In genomic region chr21:17139696-17140095, GRCh38 we compare ENCODE assay signal across 10 cellular contexts.
DNase-seq lines count a peak whose midpoint lies in the region; ATAC-seq, FAIRE-seq and TF ChIP-seq lines count a peak whose summit lies in the region.
"Had no signal": no experiment of that assay in that cellular context is flagged by ENCODE, and none has a peak within 500 bp of the region (broad histone marks: within the 10 kb centered on the region; RNA-seq: fewer than 3 reads in every experiment).

No MANE protein-coding gene starts in this region.

- no peaks in the 10 kb centered on the region for H3K36me3 Mint-ChIP-seq in naive thymus-derived CD4-positive, alpha-beta T cell

- H3K27me3 ChIP-seq in colonic mucosa (no peaks in the 10 kb centered on the region), aorta (ENCODE audit: control insufficient read depth in 1 of 2, insufficient read depth in 2 of 2, low read length in 1 of 2) (no peaks in the 10 kb centered on the region)
- no peaks in the 10 kb centered on the region for H3K27me3 ChIP-seq in naive thymus-derived CD4-positive, alpha-beta T cell (ENCODE audit: control insufficient read depth in 2 of 2, insufficient read depth in 2 of 2, low read length in 2 of 2)

- POLR2A ChIA-PET in naive thymus-derived CD4-positive, alpha-beta T cell (lab: Charles Lee) = no interaction called here

- WGBS in aorta, 2 donors = 67 to 74% methylated on average over 5 of the region's 5 CpGs

- H3K27ac Mint-ChIP-seq in naive thymus-derived CD4-positive, alpha-beta T cell = peak overlapping the region in 8 of 9 donors; percentile 6 to 91 (median 76)

- no peaks in the 10 kb centered on the region for H3K36me3 ChIP-seq in colonic mucosa
- no peaks in the 10 kb centered on the region for H3K36me3 ChIP-seq in naive thymus-derived CD4-positive, alpha-beta T cell (ENCODE audit: control insufficient read depth in 2 of 3, insufficient read depth in 3 of 3, low read length in 3 of 3)
- no peaks in the 10 kb centered on the region for H3K36me3 ChIP-seq in aorta (ENCODE audit: control insufficient read depth in 1 of 2, insufficient read depth in 2 of 2, low read length in 1 of 2)

- DNase-seq in EL = peak; percentile 1
- DNase-seq in NCI-H2029 (lab: John Stamatoyannopoulos, UW) = peak; percentile 27
- DNase-seq in colonic mucosa = no peak
- DNase-seq in naive thymus-derived CD4-positive, alpha-beta T cell = peak in 1 of 9 donors; percentile 1
- no peak for DNase-seq in aorta
- no peak for DNase-seq in GM19239 (ENCODE audit: insufficient read length, low spot score)
- DNase-seq in dedifferentiated amniotic fluid mesenchymal stem cell (ENCODE audit: extremely low spot score) = no peak
- no peak for DNase-seq in NCI-H187 treated with DMSO at 0.1 percent for 48 hours (lab: John Stamatoyannopoulos, UW)
- DNase-seq: islet precursor cell, NCI-H69 had no signal

- H3K4me3 ChIP-seq in colonic mucosa (peak overlapping the region; percentile 30), aorta (ENCODE audit: low read length in 2 of 2) (peak overlapping the region in 1 of 2 donors; percentile 8)
- H3K4me3 ChIP-seq in naive thymus-derived CD4-positive, alpha-beta T cell (ENCODE audit: low read length) = peak overlapping the region; percentile 40

- CTCF ChIA-PET in naive thymus-derived CD4-positive, alpha-beta T cell (lab: Charles Lee) = no interaction called here

- H3K9me3 ChIP-seq in colonic mucosa (no peaks in the 10 kb centered on the region), aorta (ENCODE audit: control insufficient read depth, low read length) (no peaks in the 10 kb centered on the region)
- H3K9me3 ChIP-seq in naive thymus-derived CD4-positive, alpha-beta T cell (ENCODE audit: control insufficient read depth in 2 of 3, low read length in 3 of 3) = no peaks in the 10 kb centered on the region

- FAIRE-seq in GM19239 (lab: Jason Lieb, UNC) = no peak

- peaks cover 0 to 23% (median 0%) of the 10 kb centered on the region in 11 donors for H3K9me3 Mint-ChIP-seq in naive thymus-derived CD4-positive, alpha-beta T cell

- intact Hi-C loops in colonic mucosa (cut with DNase I) (no loop called here), aorta (cut with DNase I) (no loop called here)
- intact Hi-C loops in naive thymus-derived CD4-positive, alpha-beta T cell (cut with micrococcal nuclease) = no loop called here

- H3K27ac ChIP-seq in colonic mucosa (no peak overlapping the region), aorta (ENCODE audit: low read depth in 1 of 2, low read length in 2 of 2) (no peak overlapping the region)
- H3K27ac ChIP-seq in naive thymus-derived CD4-positive, alpha-beta T cell (ENCODE audit: low read depth, low read length) = no peak overlapping the region

- H3K27me3 Mint-ChIP-seq in naive thymus-derived CD4-positive, alpha-beta T cell = no peaks in the 10 kb centered on the region

- peaks cover 0 to 15% (median 7%) of the 10 kb centered on the region in 7 donors for H3K4me1 Mint-ChIP-seq in naive thymus-derived CD4-positive, alpha-beta T cell

- H3K9ac ChIP-seq in colonic mucosa (ENCODE audit: low read depth in 2 of 2, low read length in 2 of 2) = no peak overlapping the region

- H3K4me1 ChIP-seq in colonic mucosa (no peaks in the 10 kb centered on the region), aorta (ENCODE audit: control insufficient read depth in 1 of 2, insufficient read depth in 2 of 2, low read length in 2 of 2) (peaks cover 0 to 3% of the 10 kb centered on the region in 2 donors)
- no peaks in the 10 kb centered on the region for H3K4me1 ChIP-seq in naive thymus-derived CD4-positive, alpha-beta T cell (ENCODE audit: control insufficient read depth in 2 of 2, insufficient read depth in 2 of 2, low read length in 2 of 2)

- TF ChIP-seq CTCF in colonic mucosa (IDR thresholded peaks at IDR 0.05) = no peak

- peak overlapping the region; percentile 70 to 90 (median 84) for H3K4me3 Mint-ChIP-seq in naive thymus-derived CD4-positive, alpha-beta T cell

- ATAC-seq in naive thymus-derived CD4-positive, alpha-beta T cell = peak; percentile 20
- ATAC-seq in aorta (ENCODE audit: low FRiP score) = no peak

Comparison
In these comparisons a context has a peak if more than half of its experiments do, and no peak if none do; other contexts are left out.
1. DNase-seq: peak in EL (single experiment) and NCI-H2029 (single experiment); none in colonic mucosa (single experiment), aorta (0 of 2), GM19239 (single experiment), dedifferentiated amniotic fluid mesenchymal stem cell (single experiment) and NCI-H187 treated with DMSO at 0.1 percent for 48 hours (single experiment).